In genomic region chr11:15852179-15852578, GRCh38 we compare ENCODE assay signal across 12 cellular contexts.
DNase-seq lines count a peak whose midpoint lies in the region; ATAC-seq and TF ChIP-seq lines count a peak whose summit lies in the region.
"Had no signal": no experiment of that assay in that cellular context is flagged by ENCODE, and none has a peak within 500 bp of the region (broad histone marks: within the 10 kb centered on the region; RNA-seq: fewer than 3 reads in every experiment).

No MANE protein-coding gene starts in this region.

- H3K4me1 ChIP-seq in smooth muscle cell (ENCODE audit: low read depth): peaks cover 24% of the 10 kb centered on the region

- no peak overlapping the region for H3K27ac ChIP-seq in smooth muscle cell (ENCODE audit: low read depth)

- H3K4me3 ChIP-seq in fibroblast of mammary gland (ENCODE audit: control insufficient read depth, low read depth, low read length) (no peak overlapping the region), smooth muscle cell (no peak overlapping the region)

- peak; percentile 51 for TF ChIP-seq CTCF in fibroblast of mammary gland (conservative IDR thresholded peaks at IDR 0.05; ENCODE audit: control insufficient read depth, insufficient read depth, low read depth, low read length)
- TF ChIP-seq CTCF in smooth muscle cell (IDR thresholded peaks at IDR 0.05; ENCODE audit: borderline replicate concordance, insufficient read depth, poor library complexity, severe bottlenecking): peak; percentile 45

- no peaks in the 10 kb centered on the region for H3K9me3 Mint-ChIP-seq in activated naive CD4-positive, alpha-beta T cell treated with anti-CD3 and anti-CD28 coated beads, Interleukin-2, amount 50 U/mL, for 72 hours
- H3K9me3 Mint-ChIP-seq: activated T-helper 1 cell treated with anti-CD3 and anti-CD28 coated beads, Interleukin-12 subunit alpha, Interleukin-12 subunit beta, Interleukin-2, Interleukin-4 antibody, amounts not matched to agents 30 ng/mL and 10 ng/mL and 1 ng/mL, durations not matched to agents 14 hours and 24 hours and 36 hours; CD4-positive, alpha-beta T cell had no signal

- ATAC-seq in HG03432 (IDR thresholded peaks at IDR 0.05; ENCODE audit: unreplicated experiment) (no peak), HG03442 (IDR thresholded peaks at IDR 0.05; ENCODE audit: unreplicated experiment) (no peak)
- ATAC-seq in activated naive CD4-positive, alpha-beta T cell treated with anti-CD3 and anti-CD28 coated beads, Interleukin-2, amount 50 U/mL, for 72 hours: no peak

- no peak overlapping the region for H3K9ac ChIP-seq in smooth muscle cell (ENCODE audit: low read depth)

- H3F3A ChIP-seq in smooth muscle cell (ENCODE audit: low read depth): peaks cover 5% of the 10 kb centered on the region

- no peaks in the 10 kb centered on the region for H4K20me1 ChIP-seq in smooth muscle cell (ENCODE audit: low read depth)

- WGBS in smooth muscle cell (ENCODE audit: low lambda C conversion rate): 58% methylated on average over 3 of the region's 3 CpGs

- DNase-seq in NCI-H82 (lab: John Stamatoyannopoulos, UW) (peak; percentile 30), NCI-H82 treated with DMSO at 0.1 percent for 48 hours (lab: John Stamatoyannopoulos, UW; ENCODE audit: unreplicated experiment) (no peak), OCI-M1 (lab: John Stamatoyannopoulos, UW) (peak; percentile 48), fibroblast of mammary gland (ENCODE audit: low read depth) (peak; percentile 23), smooth muscle cell (lab: John Stamatoyannopoulos, UW; ENCODE audit: unreplicated experiment) (no peak)
- DNase-seq in activated naive CD4-positive, alpha-beta T cell treated with anti-CD3 and anti-CD28 coated beads, Interleukin-2, amount 50 U/mL, for 72 hours (ENCODE audit: low spot score in 2 of 2): no peak
- DNase-seq: CD4-positive, alpha-beta T cell; NCI-H446; stimulated activated CD4-positive, alpha-beta T cell treated with anti-CD3 and anti-CD28 coated beads, Interleukin-4, amount 100 ng/mL, for 24 hours had no signal

- H3K36me3 ChIP-seq in smooth muscle cell (ENCODE audit: low read depth): no peaks in the 10 kb centered on the region

- H3K79me2 ChIP-seq in smooth muscle cell (ENCODE audit: low read depth): no peaks in the 10 kb centered on the region

- H3K4me2 ChIP-seq in smooth muscle cell: no peak overlapping the region

- no peaks in the 10 kb centered on the region for H3K9me3 ChIP-seq in smooth muscle cell (replicated peaks; ENCODE audit: low read depth)

- no peaks in the 10 kb centered on the region for H3K27me3 ChIP-seq in smooth muscle cell (ENCODE audit: low read depth)

- H3K27ac Mint-ChIP-seq in activated naive CD4-positive, alpha-beta T cell treated with anti-CD3 and anti-CD28 coated beads, Interleukin-2, amount 50 U/mL, for 72 hours: no peak overlapping the region
- H3K27ac Mint-ChIP-seq: activated T-helper 1 cell treated with anti-CD3 and anti-CD28 coated beads, Interleukin-12 subunit alpha, Interleukin-12 subunit beta, Interleukin-2, Interleukin-4 antibody, amounts not matched to agents 30 ng/mL and 10 ng/mL and 1 ng/mL, durations not matched to agents 14 hours and 24 hours and 36 hours; CD4-positive, alpha-beta T cell had no signal

- no peak overlapping the region for H2AFZ ChIP-seq in smooth muscle cell (ENCODE audit: low read depth)

- H3K36me3 Mint-ChIP-seq in activated naive CD4-positive, alpha-beta T cell treated with anti-CD3 and anti-CD28 coated beads, Interleukin-2, amount 50 U/mL, for 72 hours: no peaks in the 10 kb centered on the region

Comparison
In these comparisons a context has a peak if more than half of its experiments do, and no peak if none do; other contexts are left out.
1. DNase-seq: peak in NCI-H82 (single experiment), OCI-M1 (single experiment) and fibroblast of mammary gland (single experiment); none in NCI-H82 treated with DMSO at 0.1 percent for 48 hours (single experiment), smooth muscle cell (single experiment) and activated naive CD4-positive, alpha-beta T cell treated with anti-CD3 and anti-CD28 coated beads, Interleukin-2, amount 50 U/mL, for 72 hours (0 of 2).